ENCODE assay signal across 17 cellular contexts in the genomic region with DNA sequence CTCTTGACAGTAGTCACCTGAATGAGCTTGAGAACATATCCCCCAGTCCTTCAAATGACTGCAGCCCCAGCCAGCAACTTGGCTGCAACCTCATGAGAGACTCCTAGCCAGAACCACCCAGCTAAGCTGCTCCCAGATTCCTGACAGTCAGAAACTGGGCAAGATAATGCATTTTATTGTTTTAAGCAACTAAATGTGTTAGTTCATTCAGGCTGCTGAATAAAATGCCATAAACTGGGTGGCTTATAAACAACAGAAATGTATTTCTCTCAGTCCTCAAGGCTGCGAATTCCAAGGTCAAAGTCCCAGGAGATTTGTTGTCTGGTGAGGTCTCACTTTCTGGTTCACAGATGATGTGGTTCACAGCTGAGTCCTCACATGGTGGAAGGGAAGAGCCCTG. TPM values are rescaled to one million over a fixed set of nuclear protein-coding genes. Genes with fewer than 3 reads are reported as not detected.
A peak's percentile ranks its signal among the peaks of the same experiment; 100 is the strongest.
DNase-seq lines count a peak whose midpoint lies in the region; ATAC-seq and TF ChIP-seq lines count a peak whose summit lies in the region.
"Had no signal": no experiment of that assay in that cellular context is flagged by ENCODE, and none has a peak within 500 bp of the region (broad histone marks: within the 10 kb centered on the region; RNA-seq: fewer than 3 reads in every experiment).

No MANE protein-coding gene starts in this region.

- intact Hi-C loops in left ventricle myocardium superior (cut with micrococcal nuclease) (no loop called here), Right ventricle myocardium superior (cut with DNase I) (no loop called here), breast epithelium (cut with DNase I; ENCODE audit: low total_unique reads) (no loop called here), vagina (cut with DNase I) (no loop called here)

- H3K27ac ChIP-seq in breast epithelium (peak overlapping the region; percentile 40 to 60), vagina (peak overlapping the region; percentile 10), GM23338 (ENCODE audit: low read depth) (no peak overlapping the region)
- H3K27ac ChIP-seq: KMS-11 had no signal

- H3K27me3 Mint-ChIP-seq in GM23338 (ENCODE audit: insufficient read depth, low read depth, poor library complexity): peaks cover 11% of the 10 kb centered on the region

- H3K4me3 Mint-ChIP-seq in GM23338: no peak overlapping the region
- H3K4me3 Mint-ChIP-seq: CD4-positive, CD25-positive, alpha-beta regulatory T cell had no signal

- no peak for DNase-seq in left ventricle myocardium superior
- DNase-seq in Right ventricle myocardium superior: no peak
- DNase-seq in breast epithelium (ENCODE audit: low spot score in 2 of 2): no peak
- peak; percentile 59 for DNase-seq in foreskin melanocyte
- DNase-seq in vagina (ENCODE audit: extremely low spot score in 2 of 2): no peak
- no peak for DNase-seq in stimulated activated CD8-positive, alpha-beta memory T cell treated with anti-CD3 and anti-CD28 coated beads, Interleukin-4, amount 100 ng/mL, for 48 hours
- DNase-seq in GM23338 (ENCODE audit: low spot score): no peak
- no peak for DNase-seq in medulla oblongata (ENCODE audit: extremely low spot score)
- DNase-seq: AML-193; Calu3; CD4-positive, CD25-positive, alpha-beta regulatory T cell; MM.1S; NCI-H1105 treated with DMSO at 0.1 percent for 48 hours; NCI-H187; PC-3 had no signal

- TF ChIP-seq POLR2A in breast epithelium (IDR thresholded peaks at IDR 0.05) (no peak), vagina (IDR thresholded peaks at IDR 0.05) (no peak)

- TF ChIP-seq CTCF in breast epithelium (IDR thresholded peaks at IDR 0.05): no peak
- TF ChIP-seq CTCF in vagina (IDR thresholded peaks at IDR 0.05): no peak
- TF ChIP-seq CTCF in GM23338 (conservative IDR thresholded peaks at IDR 0.05; ENCODE audit: low read depth in 2 of 2): no peak

- no peaks in the 10 kb centered on the region for H3K36me3 ChIP-seq in breast epithelium
- no peaks in the 10 kb centered on the region for H3K36me3 ChIP-seq in vagina
- no peaks in the 10 kb centered on the region for H3K36me3 ChIP-seq in GM23338 (ENCODE audit: insufficient read depth)

- H4K20me1 ChIP-seq in GM23338 (replicated peaks; ENCODE audit: insufficient read depth): no peaks in the 10 kb centered on the region

- H2AFZ ChIP-seq in GM23338: no peak overlapping the region

- peaks cover 2% of the 10 kb centered on the region; the same call in 1 of the 3 replicates for H3K4me1 Mint-ChIP-seq in GM23338
- H3K4me1 Mint-ChIP-seq: CD4-positive, CD25-positive, alpha-beta regulatory T cell had no signal

- peaks cover 9% of the 10 kb centered on the region; the same call in 1 of the 2 replicates for H3K9me2 ChIP-seq in GM23338 (ENCODE audit: insufficient read depth)

- H3K79me2 ChIP-seq in GM23338 (replicated peaks; ENCODE audit: insufficient read depth): no peaks in the 10 kb centered on the region

- ATAC-seq in left ventricle myocardium superior: peak; percentile 45
- no peak for ATAC-seq in Right ventricle myocardium superior (ENCODE audit: poor library complexity)
- ATAC-seq in GM23338: no peak

- H3K27me3 ChIP-seq in breast epithelium (peaks cover 0 to 1% of the 10 kb centered on the region in 2 donors), vagina (no peaks in the 10 kb centered on the region), GM23338 (ENCODE audit: insufficient read depth) (peaks cover 11% of the 10 kb centered on the region)

- no peak overlapping the region for H3K4me2 ChIP-seq in GM23338
- H3K4me2 ChIP-seq: KMS-11 had no signal

- peaks cover 6% of the 10 kb centered on the region; the same call in 2 of the 3 replicates for H3K9me3 Mint-ChIP-seq in GM23338

- H3K4me1 ChIP-seq in breast epithelium (peaks cover 0 to 6% of the 10 kb centered on the region in 2 donors), vagina (peaks cover 14% of the 10 kb centered on the region), GM23338 (ENCODE audit: insufficient read depth) (peaks cover 5% of the 10 kb centered on the region; the same call in 1 of the 2 replicates)

- H3K4me3 ChIP-seq in breast epithelium (no peak overlapping the region), vagina (no peak overlapping the region), GM23338 (no peak overlapping the region)

- no peaks in the 10 kb centered on the region for H3K9me3 ChIP-seq in breast epithelium
- H3K9me3 ChIP-seq in vagina: no peaks in the 10 kb centered on the region

- peaks cover under 1% of the 10 kb centered on the region; the same call in 1 of the 2 replicates for H3F3A ChIP-seq in GM23338 (replicated peaks; ENCODE audit: low read depth)

- H3K27ac Mint-ChIP-seq in GM23338: no peak overlapping the region
- H3K27ac Mint-ChIP-seq: CD4-positive, CD25-positive, alpha-beta regulatory T cell had no signal

- no peaks in the 10 kb centered on the region for H3K36me3 Mint-ChIP-seq in GM23338 (ENCODE audit: low read depth)
- H3K36me3 Mint-ChIP-seq: CD4-positive, CD25-positive, alpha-beta regulatory T cell had no signal

TF ChIP-seq in GM23338, 12 proteins besides CTCF, POLR2A, EP300 and RAD21:
- TF ChIP-seq POLR2AphosphoS5 (IDR thresholded peaks at IDR 0.05; ENCODE audit: low read depth): no peak
- TF ChIP-seq, protein P1, sequence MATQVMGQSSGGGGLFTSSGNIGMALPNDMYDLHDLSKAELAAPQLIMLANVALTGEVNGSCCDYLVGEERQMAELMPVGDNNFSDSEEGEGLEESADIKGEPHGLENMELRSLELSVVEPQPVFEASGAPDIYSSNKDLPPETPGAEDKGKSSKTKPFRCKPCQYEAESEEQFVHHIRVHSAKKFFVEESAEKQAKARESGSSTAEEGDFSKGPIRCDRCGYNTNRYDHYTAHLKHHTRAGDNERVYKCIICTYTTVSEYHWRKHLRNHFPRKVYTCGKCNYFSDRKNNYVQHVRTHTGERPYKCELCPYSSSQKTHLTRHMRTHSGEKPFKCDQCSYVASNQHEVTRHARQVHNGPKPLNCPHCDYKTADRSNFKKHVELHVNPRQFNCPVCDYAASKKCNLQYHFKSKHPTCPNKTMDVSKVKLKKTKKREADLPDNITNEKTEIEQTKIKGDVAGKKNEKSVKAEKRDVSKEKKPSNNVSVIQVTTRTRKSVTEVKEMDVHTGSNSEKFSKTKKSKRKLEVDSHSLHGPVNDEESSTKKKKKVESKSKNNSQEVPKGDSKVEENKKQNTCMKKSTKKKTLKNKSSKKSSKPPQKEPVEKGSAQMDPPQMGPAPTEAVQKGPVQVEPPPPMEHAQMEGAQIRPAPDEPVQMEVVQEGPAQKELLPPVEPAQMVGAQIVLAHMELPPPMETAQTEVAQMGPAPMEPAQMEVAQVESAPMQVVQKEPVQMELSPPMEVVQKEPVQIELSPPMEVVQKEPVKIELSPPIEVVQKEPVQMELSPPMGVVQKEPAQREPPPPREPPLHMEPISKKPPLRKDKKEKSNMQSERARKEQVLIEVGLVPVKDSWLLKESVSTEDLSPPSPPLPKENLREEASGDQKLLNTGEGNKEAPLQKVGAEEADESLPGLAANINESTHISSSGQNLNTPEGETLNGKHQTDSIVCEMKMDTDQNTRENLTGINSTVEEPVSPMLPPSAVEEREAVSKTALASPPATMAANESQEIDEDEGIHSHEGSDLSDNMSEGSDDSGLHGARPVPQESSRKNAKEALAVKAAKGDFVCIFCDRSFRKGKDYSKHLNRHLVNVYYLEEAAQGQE (IDR thresholded peaks at IDR 0.05; ENCODE audit: unreplicated experiment): no peak

RNA-seq across cellular contexts. Expression of gene PAMR1, which starts 5.8 kb away (rescaled TPM):
- total RNA-seq in left ventricle myocardium superior (12.4 TPM), Right ventricle myocardium superior (14.5 TPM), breast epithelium (10 to 100 TPM in 2 of 3 donors, 1 to 10 TPM in 1; 8.8 to 36.4 (median 11.3) TPM), vagina (46.7 TPM)
- 2.5 and 3.1 TPM in 2 replicates for total RNA-seq in GM23338 (2014; rRNA removed; shearing (Covaris generic))
- 0.70 and 1.6 TPM in 2 replicates for polyA plus RNA-seq in GM23338 (2016; fragmentation: Nextera tagmentation; extraction: Ambion mirVana)
- total RNA-seq: Calu3; CD4-positive, CD25-positive, alpha-beta regulatory T cell; G401; PC-3 had no signal
- polyA plus RNA-seq: CD4-positive, CD25-positive, alpha-beta regulatory T cell had no signal
